Comparison of ENCODE assay signal across 3 cellular contexts in genomic region chr17:38783227-38783626, GRCh38.
TF ChIP-seq lines count a peak whose summit lies in the region.

No MANE protein-coding gene starts in this region.

TF ChIP-seq in GM23338, 12 proteins besides CTCF, POLR2A, EP300 and RAD21 (continues in another document):
- TF ChIP-seq ZNF331 (CRISPR knock-in tag; IDR thresholded peaks at IDR 0.05; ENCODE audit: low read depth) (no peak), ZNF462 (CRISPR knock-in tag; IDR thresholded peaks at IDR 0.05) (no peak), JUNB (IDR thresholded peaks at IDR 0.05; ENCODE audit: unreplicated experiment) (no peak), ETS1 (IDR thresholded peaks at IDR 0.05) (no peak), EZH2 (IDR thresholded peaks at IDR 0.05; ENCODE audit: low read depth, unreplicated experiment) (no peak)

TF ChIP-seq in HCT116, 20 proteins besides CTCF, POLR2A, EP300 and RAD21:
- TF ChIP-seq MAX (IDR thresholded peaks at IDR 0.05) (no peak), ELF1 (IDR thresholded peaks at IDR 0.05; ENCODE audit: borderline replicate concordance, low read depth) (no peak), ZFX (IDR thresholded peaks at IDR 0.05) (no peak), FOSL1 (IDR thresholded peaks at IDR 0.05; ENCODE audit: low read depth) (no peak), REST (IDR thresholded peaks at IDR 0.05; ENCODE audit: low read depth) (no peak), SP1 (IDR thresholded peaks at IDR 0.05; ENCODE audit: low read depth) (no peak), EZH2 (IDR thresholded peaks at IDR 0.05) (no peak)

TF ChIP-seq in H1, 55 proteins besides CTCF, POLR2A, EP300 and RAD21:
- TF ChIP-seq RXRA (IDR thresholded peaks at IDR 0.05; ENCODE audit: insufficient read depth, low read depth, low read length) (no peak), RFX5 (IDR thresholded peaks at IDR 0.05; ENCODE audit: borderline replicate concordance, low read depth, low read length) (no peak), RNF2 (IDR thresholded peaks at IDR 0.05; ENCODE audit: borderline replicate concordance, low read depth, low read length, missing control alignments, poor library complexity, severe bottlenecking) (no peak), NANOG (IDR thresholded peaks at IDR 0.05; ENCODE audit: insufficient read depth, low read depth, low read length, poor library complexity, severe bottlenecking) (no peak), ATF3 (IDR thresholded peaks at IDR 0.05; ENCODE audit: insufficient read depth, low read depth, low read length) (no peak), SIN3A (conservative IDR thresholded peaks at IDR 0.05 in 1 of 2, IDR thresholded peaks at IDR 0.05 in 1 of 2; ENCODE audit: low read depth in 1 of 2, low read length in 2 of 2) (no peak), TCF12 (IDR thresholded peaks at IDR 0.05; ENCODE audit: low read depth, low read length) (no peak), TEAD4 (IDR thresholded peaks at IDR 0.05; ENCODE audit: low read depth, low read length) (no peak), CBX5 (IDR thresholded peaks at IDR 0.05; ENCODE audit: low read depth, low read length) (no peak), TAF1 (IDR thresholded peaks at IDR 0.05; ENCODE audit: low read depth, low read length) (no peak), CBX8 (IDR thresholded peaks at IDR 0.05; ENCODE audit: borderline replicate concordance, low read depth, low read length) (no peak), YY1 (IDR thresholded peaks at IDR 0.05; ENCODE audit: low read depth, low read length) (no peak), TAF7 (optimal IDR thresholded peaks at IDR 0.05; ENCODE audit: borderline replicate concordance, low read depth, low read length) (no peak)
TF ChIP-seq in H1: peak in this region for 0.
